8 cellular contexts compared by ENCODE assay signal in genomic region chr10:88989824-88990527, GRCh38. TPM values are rescaled to one million over a fixed set of nuclear protein-coding genes. Genes with fewer than 3 reads are reported as not detected.
DNase-seq lines count a peak whose midpoint lies in the region; ATAC-seq and TF ChIP-seq lines count a peak whose summit lies in the region.

No MANE protein-coding gene starts in this region.

- no peaks in the 10 kb centered on the region for H3K36me3 ChIP-seq in right atrium auricular region

- no peak for ATAC-seq in stimulated activated naive CD8-positive, alpha-beta T cell treated with anti-CD3 and anti-CD28 coated beads, Interleukin-15, Interleukin-2, amounts not matched to agents 100 U/mL and 50 U/mL, for 24 hours
- ATAC-seq in activated naive CD8-positive, alpha-beta T cell treated with anti-CD3 and anti-CD28 coated beads, Interleukin-2, amount 50 U/mL, for 24 hours = peak; percentile 1
- peak; percentile 57 for ATAC-seq in sciatic nerve

- intact Hi-C loops in sciatic nerve (cut with DNase I) = loop anchor here (10.0 kb wide), 1 partner anchor 55 kb away; no protein-coding TSS in a partner anchor

- H3K9me3 ChIP-seq in right atrium auricular region = no peaks in the 10 kb centered on the region

- peaks cover 58% of the 10 kb centered on the region for H3K4me1 Mint-ChIP-seq in stimulated activated naive CD8-positive, alpha-beta T cell treated with anti-CD3 and anti-CD28 coated beads, Interleukin-15, Interleukin-2, amounts not matched to agents 100 ng/mL and 50 ng/mL, for 24 hours (ENCODE audit: low read depth)
- H3K4me1 Mint-ChIP-seq in activated naive CD8-positive, alpha-beta T cell treated with anti-CD3 and anti-CD28 coated beads, Interleukin-2, amount 50 U/mL, for 24 hours = peaks cover 58% of the 10 kb centered on the region

- H3K4me1 ChIP-seq in right atrium auricular region = peaks cover 0 to 22% of the 10 kb centered on the region in 2 donors

- H3K27me3 Mint-ChIP-seq in stimulated activated naive CD8-positive, alpha-beta T cell treated with anti-CD3 and anti-CD28 coated beads, Interleukin-15, Interleukin-2, amounts not matched to agents 100 ng/mL and 50 ng/mL, for 24 hours = no peaks in the 10 kb centered on the region
- no peaks in the 10 kb centered on the region for H3K27me3 Mint-ChIP-seq in activated naive CD8-positive, alpha-beta T cell treated with anti-CD3 and anti-CD28 coated beads, Interleukin-2, amount 50 U/mL, for 24 hours

- no peaks in the 10 kb centered on the region for H3K27me3 ChIP-seq in right atrium auricular region

- peak overlapping the region; percentile 91 to 94 for H3K27ac ChIP-seq in right atrium auricular region

- peaks cover 4% of the 10 kb centered on the region for H3K9me3 Mint-ChIP-seq in stimulated activated naive CD8-positive, alpha-beta T cell treated with anti-CD3 and anti-CD28 coated beads, Interleukin-15, Interleukin-2, amounts not matched to agents 100 ng/mL and 50 ng/mL, for 24 hours
- H3K9me3 Mint-ChIP-seq in activated naive CD8-positive, alpha-beta T cell treated with anti-CD3 and anti-CD28 coated beads, Interleukin-2, amount 50 U/mL, for 24 hours = peaks cover 4% of the 10 kb centered on the region

- peak overlapping the region; percentile 97 for H3K27ac Mint-ChIP-seq in stimulated activated naive CD8-positive, alpha-beta T cell treated with anti-CD3 and anti-CD28 coated beads, Interleukin-15, Interleukin-2, amounts not matched to agents 100 ng/mL and 50 ng/mL, for 24 hours
- peak overlapping the region; percentile 85 for H3K27ac Mint-ChIP-seq in activated naive CD8-positive, alpha-beta T cell treated with anti-CD3 and anti-CD28 coated beads, Interleukin-2, amount 50 U/mL, for 24 hours

- H3K4me3 Mint-ChIP-seq in stimulated activated naive CD8-positive, alpha-beta T cell treated with anti-CD3 and anti-CD28 coated beads, Interleukin-15, Interleukin-2, amounts not matched to agents 100 ng/mL and 50 ng/mL, for 24 hours = peak overlapping the region; percentile 96
- H3K4me3 Mint-ChIP-seq in activated naive CD8-positive, alpha-beta T cell treated with anti-CD3 and anti-CD28 coated beads, Interleukin-2, amount 50 U/mL, for 24 hours = peak overlapping the region; percentile 86

- H3K36me3 Mint-ChIP-seq in stimulated activated naive CD8-positive, alpha-beta T cell treated with anti-CD3 and anti-CD28 coated beads, Interleukin-15, Interleukin-2, amounts not matched to agents 100 ng/mL and 50 ng/mL, for 24 hours (ENCODE audit: low read depth) = peaks cover 6% of the 10 kb centered on the region
- H3K36me3 Mint-ChIP-seq in activated naive CD8-positive, alpha-beta T cell treated with anti-CD3 and anti-CD28 coated beads, Interleukin-2, amount 50 U/mL, for 24 hours (ENCODE audit: low read depth) = peaks cover 1% of the 10 kb centered on the region

- peak overlapping the region; percentile 83 to 91 for H3K4me3 ChIP-seq in right atrium auricular region

- DNase-seq in stimulated activated naive CD8-positive, alpha-beta T cell treated with anti-CD3 and anti-CD28 coated beads, Interleukin-15, Interleukin-2, amounts not matched to agents 100 U/mL and 50 U/mL, for 24 hours = no peak
- DNase-seq in HT1080 (ENCODE audit: low read depth) = peak; percentile 56
- no peak for DNase-seq in activated naive CD8-positive, alpha-beta T cell treated with anti-CD3 and anti-CD28 coated beads, Interleukin-2, amount 50 U/mL, for 24 hours
- DNase-seq in right atrium auricular region (ENCODE audit: low spot score) = peak; percentile 77
- DNase-seq in sciatic nerve (ENCODE audit: low spot score) = no peak
- DNase-seq in HK-2 (ENCODE audit: unreplicated experiment) = no peak
- DNase-seq in COLO668 (lab: John Stamatoyannopoulos, UW; ENCODE audit: unreplicated experiment) = no peak

- no peak for TF ChIP-seq CTCF in right atrium auricular region (IDR thresholded peaks at IDR 0.05)

RNA-seq across cellular contexts. Expression of gene FAS, which starts 0.6 kb away (rescaled TPM):
- total RNA-seq in HT1080 (2014; rRNA removed; shearing (Covaris generic)) = 26.6 and 29.9 TPM in 2 replicates
- 31.7 TPM in 2 replicates for polyA plus RNA-seq in HT1080 (2015; cell fraction: cytosol; rRNA removed)
- 49.0 and 53.8 TPM in 2 replicates for polyA plus RNA-seq in HT1080 (2015; cell fraction: nucleus; rRNA removed)
- total RNA-seq in right atrium auricular region = 10 to 100 TPM in 1 of 2 donors, 1 to 10 TPM in 1; 8.0 to 12.2 TPM
- 27.5 TPM for total RNA-seq in sciatic nerve

RNA-seq across cellular contexts. Expression of gene ACTA2, which starts 37.4 kb away (rescaled TPM):
- total RNA-seq in HT1080 (2014; rRNA removed; shearing (Covaris generic)) = 14.1 and 23.6 TPM in 2 replicates
- 49.3 and 55.0 TPM in 2 replicates for polyA plus RNA-seq in HT1080 (2015; cell fraction: cytosol; rRNA removed)
- polyA plus RNA-seq in HT1080 (2015; cell fraction: nucleus; rRNA removed) = 55.6 and 58.1 TPM in 2 replicates
- total RNA-seq in right atrium auricular region = 1,000 to 10,000 TPM in 1 of 2 donors, 100 to 1,000 TPM in 1; 934 to 1,936 TPM
- total RNA-seq in sciatic nerve = 573 TPM

Comparison
In these comparisons a context has a peak if more than half of its experiments do, and no peak if none do; other contexts are left out.
1. DNase-seq: peak in HT1080 (single experiment) and right atrium auricular region (single experiment); none in stimulated activated naive CD8-positive, alpha-beta T cell treated with anti-CD3 and anti-CD28 coated beads, Interleukin-15, Interleukin-2, amounts not matched to agents 100 U/mL and 50 U/mL, for 24 hours (single experiment), activated naive CD8-positive, alpha-beta T cell treated with anti-CD3 and anti-CD28 coated beads, Interleukin-2, amount 50 U/mL, for 24 hours (single experiment), sciatic nerve (single experiment), HK-2 (single experiment) and COLO668 (single experiment).
2. RNA of gene ACTA2, which starts 37.4 kb away (total RNA-seq): 934 to 1,936 TPM in right atrium auricular region and 573 TPM in sciatic nerve (single experiment); 14.1 to 23.6 TPM in HT1080; every median in the first group is over 10 times any median in the second.